In the genomic region with DNA sequence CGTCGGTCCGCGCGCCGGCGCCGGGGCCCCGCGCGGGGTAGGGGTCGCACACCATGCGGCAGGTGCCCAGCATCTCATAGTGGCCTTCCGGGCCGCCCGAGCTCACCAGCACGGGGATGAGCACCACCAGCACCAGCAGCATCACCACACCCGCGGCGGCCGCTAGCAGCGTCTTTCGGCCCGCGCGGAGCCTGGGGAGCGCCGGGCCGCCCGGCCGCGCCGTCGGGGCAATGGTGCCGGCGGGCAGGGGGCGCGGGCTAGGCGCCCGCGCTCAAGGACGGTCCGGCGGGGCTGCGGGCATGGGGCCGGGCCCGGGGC, we compare ENCODE assay signal across 9 cellular contexts. TPM values are rescaled to one million over a fixed set of nuclear protein-coding genes. Genes with fewer than 3 reads are reported as not detected.
DNase-seq lines count a peak whose midpoint lies in the region; ATAC-seq and TF ChIP-seq lines count a peak whose summit lies in the region.
"Had no signal": no experiment of that assay in that cellular context is flagged by ENCODE, and none has a peak within 500 bp of the region (broad histone marks: within the 10 kb centered on the region; RNA-seq: fewer than 3 reads in every experiment).

No MANE protein-coding gene starts in this region.

- no peak overlapping the region for H3K9ac ChIP-seq in mammary epithelial cell (ENCODE audit: insufficient read depth, low read length)
- H3K9ac ChIP-seq: SK-N-SH had no signal

- H3K27me3 ChIP-seq in mammary epithelial cell (ENCODE audit: insufficient read depth, low read length): peaks cover 14% of the 10 kb centered on the region
- no peaks in the 10 kb centered on the region for H3K27me3 ChIP-seq in testis

- dilution Hi-C loops in mammary epithelial cell (cut with HindIII; ENCODE audit: low sequenced_read_pairs): no loop called here

- peak overlapping the region; percentile 29 for H2AFZ ChIP-seq in mammary epithelial cell (ENCODE audit: low read depth, low read length)

- BruUV-seq in mammary epithelial cell (replicated peaks; lab: Mats Ljungman, UMichigan): no TSS peak

- ATAC-seq in GM18505 (IDR thresholded peaks at IDR 0.05; ENCODE audit: unreplicated experiment) (peak; percentile 12), HG02678 (IDR thresholded peaks at IDR 0.05; ENCODE audit: unreplicated experiment) (peak; percentile 9), HG03565 (IDR thresholded peaks at IDR 0.05; ENCODE audit: unreplicated experiment) (no peak)

- in situ Hi-C loops in mammary epithelial cell (cut with MboI; ENCODE audit: low sequenced_read_pairs in 2 of 2): no loop called here

- intact Hi-C loops in mammary epithelial cell (cut with micrococcal nuclease): loop anchor here (1.0 to 5.0 kb wide), 3 partner anchors 8 to 84 kb away; a partner anchor contains a TSS
- intact Hi-C loops in testis (cut with DNase I; ENCODE audit: low total_unique reads): no loop called here

- no peak overlapping the region for H3K4me3 ChIP-seq in mammary epithelial cell (replicated peaks in 1 of 3; ENCODE audit: insufficient read depth in 1 of 3, low read depth in 2 of 3, low read length in 3 of 3)
- peak overlapping the region; percentile 21 for H3K4me3 ChIP-seq in skeletal muscle cell (ENCODE audit: low read depth, low read length)
- peak overlapping the region in 1 of 2 donors; percentile 9 for H3K4me3 ChIP-seq in testis

- CTCF ChIA-PET in mammary epithelial cell (lab: Charles Lee; ENCODE audit: low non-redundant PET): interaction anchor here (0.6 kb wide), 2 partner anchors 82 to 180 kb away, joined by 4 to 6 read pairs; no protein-coding TSS in a partner anchor

- 0% methylated on average over 2 of the region's 47 CpGs for WGBS in mammary epithelial cell (ENCODE audit: low coverage, missing lambda C conversion rate)
- WGBS in testis, 2 donors: 4% methylated on average over 9 of the region's 47 CpGs; no CpG with 5 or more reads in 1 of the 2 donors

- H3K4me1 ChIP-seq in mammary epithelial cell (ENCODE audit: insufficient read depth, low read length): peaks cover 42% of the 10 kb centered on the region
- peaks cover 14% of the 10 kb centered on the region for H3K4me1 ChIP-seq in testis

- H3K36me3 ChIP-seq in mammary epithelial cell (ENCODE audit: insufficient read depth, low read length) (no peaks in the 10 kb centered on the region), testis (ENCODE audit: low read depth, missing control alignments) (no peaks in the 10 kb centered on the region)

- H3K79me2 ChIP-seq in mammary epithelial cell (ENCODE audit: insufficient read depth, low read length): no peaks in the 10 kb centered on the region

- DNase-seq in mammary epithelial cell (no peak), skeletal muscle cell (ENCODE audit: low read depth) (no peak), testis (no peak), HK-2 (ENCODE audit: unreplicated experiment) (no peak)
- DNase-seq in activated effector memory CD4-positive, alpha-beta T cell treated with Interleukin-2 at 50 U/mL for 16 hours: no peak

- H4K20me1 ChIP-seq in mammary epithelial cell (ENCODE audit: insufficient read depth, low read length): no peaks in the 10 kb centered on the region

- H3K4me2 ChIP-seq in mammary epithelial cell (ENCODE audit: insufficient read depth, low read depth, low read length): peak overlapping the region; percentile 45

- TF ChIP-seq CTCF in mammary epithelial cell (conservative IDR thresholded peaks at IDR 0.05 in 1 of 2, IDR thresholded peaks at IDR 0.05 in 1 of 2; ENCODE audit: extremely low read depth in 1 of 2, insufficient read depth in 1 of 2, low read depth in 1 of 2, low read length in 2 of 2) (no peak), testis (IDR thresholded peaks at IDR 0.05) (no peak)

- H3K27ac ChIP-seq in mammary epithelial cell (ENCODE audit: insufficient read depth, low read depth, low read length) (no peak overlapping the region), testis (no peak overlapping the region)

- TF ChIP-seq POLR2A in GM18505 (IDR thresholded peaks at IDR 0.05; ENCODE audit: borderline replicate concordance, extremely low read depth, insufficient read depth, insufficient read length): no peak
- no peak for TF ChIP-seq POLR2A in testis (IDR thresholded peaks at IDR 0.05)

- H3K9me3 ChIP-seq in mammary epithelial cell (replicated peaks; ENCODE audit: insufficient read depth, low read length) (no peaks in the 10 kb centered on the region), testis (no peaks in the 10 kb centered on the region)
- H3K9me3 ChIP-seq: SK-N-SH had no signal

RNA-seq across cellular contexts. Expression of a gene that starts 0.2 kb away (rescaled TPM):
- total RNA-seq in mammary epithelial cell (under 1 TPM in 1 of 2 donors, not detected in 1; 0.54 TPM), testis (1 to 10 TPM in 1 of 2 donors, under 1 TPM in 1; 0.74 to 1.3 TPM)
- polyA plus RNA-seq in mammary epithelial cell (1.9 TPM), testis (ENCODE audit: insufficient read depth, low read depth, low replicate concordance) (1.7 TPM)
- polyA minus RNA-seq in mammary epithelial cell: not detected

RNA-seq across cellular contexts. Expression of a gene that starts 20.3 kb away (rescaled TPM):
- total RNA-seq in mammary epithelial cell: 10 to 100 TPM in 1 of 2 donors, under 1 TPM in 1; under 0.01 to 25.2 TPM
- 20.9 TPM for polyA plus RNA-seq in mammary epithelial cell
- polyA minus RNA-seq in mammary epithelial cell: 28.8 TPM
- total RNA-seq in testis: 1 to 10 TPM; 3.7 to 6.0 TPM
- 4.7 TPM for polyA plus RNA-seq in testis (ENCODE audit: insufficient read depth, low read depth, low replicate concordance)

RNA-seq across cellular contexts. Expression of a gene that starts 52.6 kb away (rescaled TPM):
- total RNA-seq in mammary epithelial cell (under 1 TPM in 1 of 2 donors, not detected in 1; 0.83 TPM), testis (under 1 TPM; 0.55 to 0.62 TPM)
- polyA plus RNA-seq in mammary epithelial cell (not detected), testis (ENCODE audit: insufficient read depth, low read depth, low replicate concordance) (0.91 TPM)
- polyA minus RNA-seq in mammary epithelial cell: not detected
